Comparison of ENCODE assay signal across 11 cellular contexts in genomic region chr20:871948-872347, GRCh38. TPM values are rescaled to one million over a fixed set of nuclear protein-coding genes. Genes with fewer than 3 reads are reported as not detected.
"Had no signal": no experiment of that assay in that cellular context is flagged by ENCODE, and none has a peak within 500 bp of the region (broad histone marks: within the 10 kb centered on the region; RNA-seq: fewer than 3 reads in every experiment).

No MANE protein-coding gene starts in this region.

- H3K9ac ChIP-seq: GM23248 had no signal

- ATAC-seq: GM23338, HCT116 had no signal

- H3K4me1 ChIP-seq: HAP-1 had no signal

- FAIRE-seq: H1, H54 had no signal

- H3K36me3 ChIP-seq: HAP-1 had no signal

- H3K27ac Mint-ChIP-seq: GM23338, H9, HFFc6 had no signal

- DNase-seq: GM23248, GOT3, H7, H9, HCEC 1CT, HFFc6 had no signal

- H3K9me3 Mint-ChIP-seq: GM23338, H9, HFFc6 had no signal

- H3K9me3 ChIP-seq: HAP-1 had no signal

- H3K4me3 ChIP-seq: GM23248, GM23338, HAP-1 had no signal

- H2AFZ ChIP-seq: GM23248, GM23338 had no signal

- H3K27ac ChIP-seq: GM23248 had no signal

- H3K4me3 Mint-ChIP-seq: GM23338, H9, HFFc6 had no signal

- H3K4me2 ChIP-seq: GM23338 had no signal

RNA-seq across cellular contexts. Expression of gene ANGPT4, which starts 44.2 kb away (rescaled TPM):
- total RNA-seq: GM23248, HFFc6 had no signal
- polyA plus RNA-seq: GM23248, GM23338 had no signal
